ENCODE assay signal across 8 cellular contexts in genomic region chr11:6390718-6391547, GRCh38. TPM values are rescaled to one million over a fixed set of nuclear protein-coding genes. Genes with fewer than 3 reads are reported as not detected.
DNase-seq lines count a peak whose midpoint lies in the region; ATAC-seq and TF ChIP-seq lines count a peak whose summit lies in the region.

No MANE protein-coding gene starts in this region.

- POLR2A ChIA-PET in RWPE1 (lab: Yijun Ruan, JAX; ENCODE audit: low non-redundant PET): no interaction called here

- ATAC-seq in HG02759 (IDR thresholded peaks at IDR 0.05; ENCODE audit: unreplicated experiment) (no peak), HG03095 (IDR thresholded peaks at IDR 0.05; ENCODE audit: unreplicated experiment) (no peak), HG02840 (IDR thresholded peaks at IDR 0.05; ENCODE audit: low FRiP score, unreplicated experiment) (no peak)

- TF ChIP-seq CTCF in RWPE1 (conservative IDR thresholded peaks at IDR 0.05; ENCODE audit: low read depth) (no peak), esophagus squamous epithelium (IDR thresholded peaks at IDR 0.05) (no peak), prostate gland (IDR thresholded peaks at IDR 0.05) (no peak)

- H3K27me3 ChIP-seq in esophagus squamous epithelium (no peaks in the 10 kb centered on the region), prostate gland (replicated peaks; ENCODE audit: insufficient read depth) (no peaks in the 10 kb centered on the region)

- 56 to 74% methylated on average over 6 to 11 of the region's 20 CpGs for WGBS in esophagus squamous epithelium, 2 donors
- WGBS in prostate gland: 36% methylated on average over 20 of the region's 20 CpGs

- H3K36me3 ChIP-seq in esophagus squamous epithelium: peaks cover 0 to 35% (median 4%) of the 10 kb centered on the region in 3 donors
- no peaks in the 10 kb centered on the region for H3K36me3 ChIP-seq in prostate gland

- H3K27ac ChIP-seq in RWPE1: peak overlapping the region; percentile 91
- peak overlapping the region; percentile 90 to 93 (median 90) for H3K27ac ChIP-seq in esophagus squamous epithelium
- peak overlapping the region; percentile 82 to 92 for H3K27ac ChIP-seq in prostate gland

- peaks cover 12 to 58% (median 18%) of the 10 kb centered on the region in 3 donors for H3K4me1 ChIP-seq in esophagus squamous epithelium
- no peaks in the 10 kb centered on the region for H3K4me1 ChIP-seq in prostate gland (replicated peaks)

- CTCF ChIA-PET in RWPE1 (lab: Yijun Ruan, JAX): interaction anchor here (0.6 to 1.4 kb wide), 2 partner anchors 11 to 14 kb away, joined by 6 to 8 read pairs; no protein-coding TSS in a partner anchor

- H3K4me3 ChIP-seq in GM08714 (ENCODE audit: low read length) (peak overlapping the region; percentile 79), esophagus squamous epithelium (peak overlapping the region; percentile 69 to 92 (median 84)), prostate gland (peak overlapping the region; percentile 66 to 85)

- H3K9me3 ChIP-seq in esophagus squamous epithelium (no peaks in the 10 kb centered on the region), prostate gland (no peaks in the 10 kb centered on the region)

- TF ChIP-seq POLR2A in esophagus squamous epithelium (IDR thresholded peaks at IDR 0.05): no peak
- TF ChIP-seq POLR2A in prostate gland (IDR thresholded peaks at IDR 0.05): no peak

- DNase-seq in RWPE1 (ENCODE audit: low spot score): no peak
- DNase-seq in esophagus squamous epithelium (lab: John Stamatoyannopoulos, UW): no peak
- DNase-seq in prostate gland (ENCODE audit: low spot score): no peak
- no peak for DNase-seq in HPDE6-E6E7 (ENCODE audit: extremely low spot score)

- intact Hi-C loops in esophagus squamous epithelium (cut with DNase I): no loop called here
- intact Hi-C loops in prostate gland (cut with DNase I): no loop called here

RNA-seq across cellular contexts. Expression of gene SMPD1, which starts 0.7 kb away (rescaled TPM):
- total RNA-seq in esophagus squamous epithelium (10 to 100 TPM; 11.6 to 21.4 (median 14.3) TPM), prostate gland (10 to 100 TPM; 51.7 to 59.2 TPM)

RNA-seq across cellular contexts. Expression of gene APBB1, which starts 28.0 kb away (rescaled TPM):
- total RNA-seq in esophagus squamous epithelium: 10 to 100 TPM in 2 of 4 donors, 1 to 10 TPM in 2; 2.7 to 29.0 (median 9.9) TPM
- total RNA-seq in prostate gland: 10 to 100 TPM; 35.4 to 65.5 TPM

RNA-seq across cellular contexts. Expression of gene HPX, which starts 49.9 kb away (rescaled TPM):
- total RNA-seq in esophagus squamous epithelium (under 1 TPM in 1 of 4 donors, not detected in 3; 0.76 TPM), prostate gland (1 to 10 TPM; 1.2 to 4.7 TPM)
